11 cellular contexts compared by ENCODE assay signal in genomic region chr7:926061-927030, GRCh38. TPM values are rescaled to one million over a fixed set of nuclear protein-coding genes. Genes with fewer than 3 reads are reported as not detected.
DNase-seq lines count a peak whose midpoint lies in the region; ATAC-seq lines count a peak whose summit lies in the region.
"Had no signal": no experiment of that assay in that cellular context is flagged by ENCODE, and none has a peak within 500 bp of the region (broad histone marks: within the 10 kb centered on the region; RNA-seq: fewer than 3 reads in every experiment).

No MANE protein-coding gene starts in this region.

- H3K4me3 Mint-ChIP-seq in central memory CD8-positive, alpha-beta T cell, result peak overlapping the region; percentile 83
- peak overlapping the region; percentile 66 for H3K4me3 Mint-ChIP-seq in natural killer cell treated with Interleukin-12 subunit alpha and Interleukin-12 subunit beta and Interleukin-15 and Interleukin-18, amount 100 ng/mL, for 72 hours
- H3K4me3 Mint-ChIP-seq: type B pancreatic cell had no signal

- H3K27ac ChIP-seq in Karpas-422 (ENCODE audit: low read length), result no peak overlapping the region

- H3K9me3 ChIP-seq in MG63, result no peaks in the 10 kb centered on the region
- H3K9me3 ChIP-seq in Karpas-422 (ENCODE audit: low read length), result no peaks in the 10 kb centered on the region

- peaks cover 31% of the 10 kb centered on the region for H3K36me3 Mint-ChIP-seq in central memory CD8-positive, alpha-beta T cell (ENCODE audit: insufficient read depth)
- no peaks in the 10 kb centered on the region for H3K36me3 Mint-ChIP-seq in natural killer cell treated with Interleukin-12 subunit alpha and Interleukin-12 subunit beta and Interleukin-15 and Interleukin-18, amount 100 ng/mL, for 72 hours
- H3K36me3 Mint-ChIP-seq: type B pancreatic cell had no signal

- no peaks in the 10 kb centered on the region for H4K20me1 ChIP-seq in Karpas-422 (ENCODE audit: insufficient read depth, low read depth, low read length)

- H3K4me2 ChIP-seq in Karpas-422 (ENCODE audit: low read depth, low read length, poor library complexity, severe bottlenecking), result no peak overlapping the region

- H3K4me1 ChIP-seq in Karpas-422 (ENCODE audit: low read length), result peaks cover 16% of the 10 kb centered on the region

- peak overlapping the region; percentile 97 for H3K27ac Mint-ChIP-seq in central memory CD8-positive, alpha-beta T cell (ENCODE audit: low read depth)
- peak overlapping the region; percentile 51 to 67 for H3K27ac Mint-ChIP-seq in natural killer cell treated with Interleukin-12 subunit alpha and Interleukin-12 subunit beta and Interleukin-15 and Interleukin-18, amount 100 ng/mL, for 72 hours

- no peaks in the 10 kb centered on the region for H3K9me3 Mint-ChIP-seq in central memory CD8-positive, alpha-beta T cell
- H3K9me3 Mint-ChIP-seq in natural killer cell treated with Interleukin-12 subunit alpha and Interleukin-12 subunit beta and Interleukin-15 and Interleukin-18, amount 100 ng/mL, for 72 hours, result no peaks in the 10 kb centered on the region
- H3K9me3 Mint-ChIP-seq: type B pancreatic cell had no signal

- peaks cover 56% of the 10 kb centered on the region for H3K4me1 Mint-ChIP-seq in central memory CD8-positive, alpha-beta T cell
- peaks cover 46 to 61% of the 10 kb centered on the region in 2 donors for H3K4me1 Mint-ChIP-seq in natural killer cell treated with Interleukin-12 subunit alpha and Interleukin-12 subunit beta and Interleukin-15 and Interleukin-18, amount 100 ng/mL, for 72 hours (ENCODE audit: low read depth in 2 of 2)

- no peaks in the 10 kb centered on the region for H3K27me3 ChIP-seq in MG63
- no peaks in the 10 kb centered on the region for H3K27me3 ChIP-seq in Karpas-422 (ENCODE audit: low read length)

- H2AFZ ChIP-seq in Karpas-422 (ENCODE audit: low read length), result no peak overlapping the region

- H3K27me3 Mint-ChIP-seq in central memory CD8-positive, alpha-beta T cell, result no peaks in the 10 kb centered on the region
- H3K27me3 Mint-ChIP-seq in natural killer cell treated with Interleukin-12 subunit alpha and Interleukin-12 subunit beta and Interleukin-15 and Interleukin-18, amount 100 ng/mL, for 72 hours, result no peaks in the 10 kb centered on the region
- H3K27me3 Mint-ChIP-seq: type B pancreatic cell had no signal

- H3K4me3 ChIP-seq in MG63, result no peak overlapping the region
- H3K4me3 ChIP-seq in Karpas-422 (ENCODE audit: low read length), result no peak overlapping the region
- H3K4me3 ChIP-seq: skin epidermis had no signal

- no peaks in the 10 kb centered on the region for H3K79me2 ChIP-seq in Karpas-422 (ENCODE audit: low read length)

- DNase-seq in HT-29 (ENCODE audit: low spot score), result peak; percentile 93
- no peak for DNase-seq in central memory CD8-positive, alpha-beta T cell (ENCODE audit: low spot score in 2 of 2)
- peak; percentile 60 for DNase-seq in natural killer cell treated with Interleukin-12 subunit alpha and Interleukin-12 subunit beta and Interleukin-15 and Interleukin-18, amount 100 ng/mL, for 72 hours (ENCODE audit: low spot score)
- DNase-seq in MG63, result no peak
- DNase-seq in Karpas-422, result no peak
- DNase-seq in SIG-M5 (lab: John Stamatoyannopoulos, UW), result no peak
- DNase-seq: activated CD4-positive, alpha-beta T cell treated with anti-CD3 and anti-CD28 coated beads for 48 hours; cerebellar nuclear complex; DMS79 had no signal

- no peak for ATAC-seq in central memory CD8-positive, alpha-beta T cell (replicated peaks; ENCODE audit: extremely low read depth, poor library complexity, severe bottlenecking)
- no peak for ATAC-seq in natural killer cell treated with Interleukin-12 subunit alpha and Interleukin-12 subunit beta and Interleukin-15 and Interleukin-18, amount 100 ng/mL, for 72 hours

- no peak overlapping the region for H3K9ac ChIP-seq in Karpas-422 (ENCODE audit: low read length)

- no peaks in the 10 kb centered on the region for H3K9me2 ChIP-seq in Karpas-422 (replicated peaks; ENCODE audit: insufficient read depth, low read length)

- H3K36me3 ChIP-seq in MG63 (no peaks in the 10 kb centered on the region), Karpas-422 (ENCODE audit: insufficient read depth, low read length) (no peaks in the 10 kb centered on the region)

RNA-seq across cellular contexts. Expression of gene ADAP1, which starts 28.1 kb away (rescaled TPM):
- total RNA-seq in HT-29 (2014; rRNA removed; shearing (Covaris generic)), result 535 and 538 TPM in 2 replicates
- total RNA-seq in natural killer cell treated with Interleukin-12 subunit alpha and Interleukin-12 subunit beta and Interleukin-15 and Interleukin-18, amount 100 ng/mL, for 72 hours, result 100 to 1,000 TPM in 1 of 2 donors, 10 to 100 TPM in 1; 70.6 to 161 TPM
- total RNA-seq in MG63 (2014; rRNA removed; shearing (Covaris generic); ENCODE audit: low replicate concordance), result 7.6 and 9.6 TPM in 2 replicates
- not detected in 2 replicates for total RNA-seq in Karpas-422 (2014; rRNA removed; shearing (Covaris generic); ENCODE audit: low replicate concordance)

RNA-seq across cellular contexts. Expression of gene COX19, which starts 49.0 kb away (rescaled TPM):
- total RNA-seq in HT-29 (2014; rRNA removed; shearing (Covaris generic)), result 15.2 and 21.6 TPM in 2 replicates
- total RNA-seq in natural killer cell treated with Interleukin-12 subunit alpha and Interleukin-12 subunit beta and Interleukin-15 and Interleukin-18, amount 100 ng/mL, for 72 hours, result 10 to 100 TPM; 17.2 to 19.9 TPM
- total RNA-seq in MG63 (2014; rRNA removed; shearing (Covaris generic); ENCODE audit: low replicate concordance), result 4.4 and 10.1 TPM in 2 replicates
- total RNA-seq in Karpas-422 (2014; rRNA removed; shearing (Covaris generic); ENCODE audit: low replicate concordance), result 14.5 and 20.5 TPM in 2 replicates

RNA-seq across cellular contexts. Expression of gene GET4, which starts 50.0 kb away (rescaled TPM):
- total RNA-seq in HT-29 (2014; rRNA removed; shearing (Covaris generic)), result 228 and 253 TPM in 2 replicates
- total RNA-seq in natural killer cell treated with Interleukin-12 subunit alpha and Interleukin-12 subunit beta and Interleukin-15 and Interleukin-18, amount 100 ng/mL, for 72 hours, result 10 to 100 TPM; 42.8 to 44.5 TPM
- 58.2 and 58.9 TPM in 2 replicates for total RNA-seq in MG63 (2014; rRNA removed; shearing (Covaris generic); ENCODE audit: low replicate concordance)
- total RNA-seq in Karpas-422 (2014; rRNA removed; shearing (Covaris generic); ENCODE audit: low replicate concordance), result 16.2 and 33.3 TPM in 2 replicates

RNA-seq across cellular contexts. Expression of gene CYP2W1, which starts 56.6 kb away (rescaled TPM):
- total RNA-seq in HT-29 (2014; rRNA removed; shearing (Covaris generic)), result 1.9 and 3.7 TPM in 2 replicates
- total RNA-seq in natural killer cell treated with Interleukin-12 subunit alpha and Interleukin-12 subunit beta and Interleukin-15 and Interleukin-18, amount 100 ng/mL, for 72 hours, result not detected
- not detected in 2 replicates for total RNA-seq in MG63 (2014; rRNA removed; shearing (Covaris generic); ENCODE audit: low replicate concordance)
- not detected in 2 replicates for total RNA-seq in Karpas-422 (2014; rRNA removed; shearing (Covaris generic); ENCODE audit: low replicate concordance)

Comparison
In these comparisons a context has a peak if more than half of its experiments do, and no peak if none do; other contexts are left out.
1. DNase-seq: peak in HT-29 (single experiment) and natural killer cell treated with Interleukin-12 subunit alpha and Interleukin-12 subunit beta and Interleukin-15 and Interleukin-18, amount 100 ng/mL, for 72 hours (single experiment); none in central memory CD8-positive, alpha-beta T cell (0 of 2), MG63 (single experiment), Karpas-422 (single experiment) and SIG-M5 (single experiment).